ENCODE assay signal across 9 cellular contexts in the genomic region with DNA sequence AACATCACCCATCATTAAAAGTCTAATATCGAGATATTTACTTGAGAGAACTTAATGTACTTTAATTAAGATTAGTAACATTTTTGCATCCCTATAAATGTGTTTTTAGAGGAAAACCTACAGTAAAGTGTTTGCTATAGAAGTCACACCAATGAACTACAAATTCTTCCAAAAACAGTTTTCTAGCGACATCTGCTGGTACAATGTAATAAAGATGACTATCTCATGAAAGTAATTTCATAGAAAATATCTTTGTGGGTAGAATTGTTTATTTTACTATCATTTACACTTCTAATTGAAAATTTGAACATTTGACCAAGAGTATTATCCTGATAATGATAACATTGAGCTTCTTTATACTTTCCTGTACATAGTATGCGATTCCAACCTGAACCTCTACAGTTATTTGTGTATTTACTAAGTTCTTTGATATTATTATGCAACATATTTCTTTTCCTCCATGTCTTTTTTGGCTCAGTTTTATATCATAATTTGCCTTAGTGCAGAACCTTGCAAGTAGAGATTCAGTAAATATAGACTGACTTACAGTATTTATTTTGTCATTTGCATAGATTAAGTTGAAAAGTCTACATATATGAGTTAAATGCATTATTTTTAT.
DNase-seq lines count a peak whose midpoint lies in the region; ATAC-seq and TF ChIP-seq lines count a peak whose summit lies in the region.
"Had no signal": no experiment of that assay in that cellular context is flagged by ENCODE, and none has a peak within 500 bp of the region (broad histone marks: within the 10 kb centered on the region; RNA-seq: fewer than 3 reads in every experiment).

No MANE protein-coding gene starts in this region.

- CTCF ChIA-PET in HEK293T (lab: Yijun Ruan, JAX): no interaction called here

- no peak for TF ChIP-seq POLR2A in right lobe of liver (IDR thresholded peaks at IDR 0.05)

- H3K9me3 ChIP-seq in right lobe of liver: no peaks in the 10 kb centered on the region
- H3K9me3 ChIP-seq: neutrophil had no signal

- DNase-seq in Caki2 (ENCODE audit: low read depth) (peak; percentile 17), HEK293T (ENCODE audit: extremely low spot score) (peak; percentile 16), NCI-H526 (lab: John Stamatoyannopoulos, UW) (peak; percentile 32 to 82), cardiac fibroblast (ENCODE audit: low read depth in 2 of 2) (peak; percentile 79 to 81), right lobe of liver (no peak), T-helper 9 cell (no peak)

- no peaks in the 10 kb centered on the region for H3K4me1 ChIP-seq in right lobe of liver

- H3K36me3 ChIP-seq in right lobe of liver: no peaks in the 10 kb centered on the region
- H3K36me3 ChIP-seq: neutrophil had no signal

- ATAC-seq in right lobe of liver (peak; percentile 47 to 72 (median 65)), HG02840 (IDR thresholded peaks at IDR 0.05; ENCODE audit: low FRiP score, unreplicated experiment) (no peak), HG03039 (IDR thresholded peaks at IDR 0.05; ENCODE audit: unreplicated experiment) (no peak)

- intact Hi-C loops in right lobe of liver (cut with DNase I): no loop called here

- WGBS in right lobe of liver (ENCODE audit: insufficient coverage, low coverage, low lambda C conversion rate, missing lambda C conversion rate): 7% methylated on average over 3 of the region's 3 CpGs

- TF ChIP-seq CTCF in cardiac fibroblast (IDR thresholded peaks at IDR 0.05; ENCODE audit: low read depth, low read length): peak; percentile 44
- peak; percentile 61 to 71 (median 64) for TF ChIP-seq CTCF in right lobe of liver (IDR thresholded peaks at IDR 0.05)

- no peak overlapping the region for H3K4me3 ChIP-seq in cardiac fibroblast (replicated peaks in 1 of 2; ENCODE audit: low read depth in 2 of 2, low read length in 2 of 2)
- H3K4me3 ChIP-seq in right lobe of liver: no peak overlapping the region

- H3K27me3 ChIP-seq in right lobe of liver: no peaks in the 10 kb centered on the region
- H3K27me3 ChIP-seq: neutrophil had no signal

- no peak overlapping the region for H3K27ac ChIP-seq in right lobe of liver
- H3K27ac ChIP-seq: neutrophil had no signal

- in situ Hi-C loops in Caki2 (cut with HindIII; ENCODE audit: low pct_unique_long_range_greater_than_20kb, low sequenced_read_pairs): no loop called here

- POLR2A ChIA-PET in HEK293T (lab: Yijun Ruan, JAX): no interaction called here

TF ChIP-seq in HEK293T, 16 proteins besides CTCF, POLR2A, EP300 and RAD21:
- no peak for TF ChIP-seq ELF4 (IDR thresholded peaks at IDR 0.05)

Comparison
In these comparisons a context has a peak if more than half of its experiments do, and no peak if none do; other contexts are left out.
1. DNase-seq: peak in Caki2 (single experiment), HEK293T (single experiment), NCI-H526 (2 of 2) and cardiac fibroblast (2 of 2); none in right lobe of liver (0 of 3) and T-helper 9 cell (single experiment).
2. ATAC-seq: peak in right lobe of liver (4 of 4); none in HG02840 (single experiment) and HG03039 (single experiment).